ENCODE assay signal across 2 cellular contexts in the genomic region with DNA sequence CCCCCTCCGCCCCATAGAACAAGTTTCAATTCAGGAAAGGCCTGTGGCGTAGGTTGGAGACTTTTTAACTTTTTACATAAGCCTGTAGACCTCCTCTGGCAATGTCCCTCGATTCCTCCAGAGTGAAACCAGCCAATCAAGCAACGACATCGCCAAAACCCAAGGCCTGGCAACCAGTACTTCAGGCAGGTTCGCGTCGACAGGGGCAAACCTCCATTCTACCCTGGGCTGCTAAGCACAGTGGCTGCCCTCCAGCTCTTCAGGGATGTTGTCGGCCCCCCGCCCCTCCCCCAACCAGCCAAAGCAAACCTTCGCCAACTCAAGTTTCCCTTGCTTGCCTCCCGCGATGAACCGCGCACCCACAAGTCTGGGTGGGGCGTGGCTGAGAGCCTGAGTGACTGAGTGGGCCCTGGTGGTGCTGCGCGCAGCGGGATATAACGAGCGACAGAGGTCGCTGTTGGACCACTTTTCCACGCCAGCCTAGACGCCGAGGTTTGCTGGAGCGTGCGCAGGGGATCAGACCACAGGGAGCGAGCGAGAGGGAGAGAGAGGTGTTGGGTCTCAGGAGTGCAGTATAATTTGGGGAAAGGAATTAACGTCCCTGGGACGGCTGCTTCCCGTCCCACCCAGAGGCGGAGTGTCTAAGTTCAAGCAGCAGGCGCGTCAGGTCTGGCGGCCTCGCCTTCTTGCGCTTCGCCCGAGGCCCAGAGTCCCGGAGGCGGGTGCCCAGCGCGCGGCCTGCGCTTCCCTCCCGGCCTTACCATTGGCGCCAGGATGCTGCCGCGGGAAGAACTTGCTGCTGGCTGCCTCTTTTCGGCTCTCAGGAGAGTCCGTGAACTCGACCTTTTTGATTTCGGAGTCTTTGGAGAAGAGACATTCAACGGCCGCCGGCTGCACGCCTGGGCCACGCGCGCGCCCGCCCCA.
TF ChIP-seq lines count a peak whose summit lies in the region.

No MANE protein-coding gene starts in this region.

TF ChIP-seq in GM12878, 131 proteins besides CTCF, POLR2A, EP300 and RAD21 (continued from another document):
- TF ChIP-seq, protein P1, sequence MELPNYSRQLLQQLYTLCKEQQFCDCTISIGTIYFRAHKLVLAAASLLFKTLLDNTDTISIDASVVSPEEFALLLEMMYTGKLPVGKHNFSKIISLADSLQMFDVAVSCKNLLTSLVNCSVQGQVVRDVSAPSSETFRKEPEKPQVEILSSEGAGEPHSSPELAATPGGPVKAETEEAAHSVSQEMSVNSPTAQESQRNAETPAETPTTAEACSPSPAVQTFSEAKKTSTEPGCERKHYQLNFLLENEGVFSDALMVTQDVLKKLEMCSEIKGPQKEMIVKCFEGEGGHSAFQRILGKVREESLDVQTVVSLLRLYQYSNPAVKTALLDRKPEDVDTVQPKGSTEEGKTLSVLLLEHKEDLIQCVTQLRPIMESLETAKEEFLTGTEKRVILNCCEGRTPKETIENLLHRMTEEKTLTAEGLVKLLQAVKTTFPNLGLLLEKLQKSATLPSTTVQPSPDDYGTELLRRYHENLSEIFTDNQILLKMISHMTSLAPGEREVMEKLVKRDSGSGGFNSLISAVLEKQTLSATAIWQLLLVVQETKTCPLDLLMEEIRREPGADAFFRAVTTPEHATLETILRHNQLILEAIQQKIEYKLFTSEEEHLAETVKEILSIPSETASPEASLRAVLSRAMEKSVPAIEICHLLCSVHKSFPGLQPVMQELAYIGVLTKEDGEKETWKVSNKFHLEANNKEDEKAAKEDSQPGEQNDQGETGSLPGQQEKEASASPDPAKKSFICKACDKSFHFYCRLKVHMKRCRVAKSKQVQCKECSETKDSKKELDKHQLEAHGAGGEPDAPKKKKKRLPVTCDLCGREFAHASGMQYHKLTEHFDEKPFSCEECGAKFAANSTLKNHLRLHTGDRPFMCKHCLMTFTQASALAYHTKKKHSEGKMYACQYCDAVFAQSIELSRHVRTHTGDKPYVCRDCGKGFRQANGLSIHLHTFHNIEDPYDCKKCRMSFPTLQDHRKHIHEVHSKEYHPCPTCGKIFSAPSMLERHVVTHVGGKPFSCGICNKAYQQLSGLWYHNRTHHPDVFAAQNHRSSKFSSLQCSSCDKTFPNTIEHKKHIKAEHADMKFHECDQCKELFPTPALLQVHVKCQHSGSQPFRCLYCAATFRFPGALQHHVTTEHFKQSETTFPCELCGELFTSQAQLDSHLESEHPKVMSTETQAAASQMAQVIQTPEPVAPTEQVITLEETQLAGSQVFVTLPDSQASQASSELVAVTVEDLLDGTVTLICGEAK (IDR thresholded peaks at IDR 0.05; ENCODE audit: borderline replicate concordance): no peak
- TF ChIP-seq GATAD2B (conservative IDR thresholded peaks at IDR 0.05; ENCODE audit: low read depth) (no peak), EZH2 (IDR thresholded peaks at IDR 0.05; ENCODE audit: borderline replicate concordance, control insufficient read depth, low read depth, low read length) (no peak), ZNF24 (IDR thresholded peaks at IDR 0.05) (no peak), MXI1 (IDR thresholded peaks at IDR 0.05; ENCODE audit: low read depth, low read length) (no peak), BHLHE40 (IDR thresholded peaks at IDR 0.05; ENCODE audit: borderline replicate concordance in 1 of 2, low read depth in 2 of 2, low read length in 1 of 2) (peak in 1 of 2 experiments; percentile 8; a peak in 1 of 4 replicates), SIN3A (IDR thresholded peaks at IDR 0.05; ENCODE audit: low read depth, low read length) (no peak), TAF1 (IDR thresholded peaks at IDR 0.05; ENCODE audit: borderline replicate concordance, low read depth, low read length) (no peak)
- TF ChIP-seq, protein P2, sequence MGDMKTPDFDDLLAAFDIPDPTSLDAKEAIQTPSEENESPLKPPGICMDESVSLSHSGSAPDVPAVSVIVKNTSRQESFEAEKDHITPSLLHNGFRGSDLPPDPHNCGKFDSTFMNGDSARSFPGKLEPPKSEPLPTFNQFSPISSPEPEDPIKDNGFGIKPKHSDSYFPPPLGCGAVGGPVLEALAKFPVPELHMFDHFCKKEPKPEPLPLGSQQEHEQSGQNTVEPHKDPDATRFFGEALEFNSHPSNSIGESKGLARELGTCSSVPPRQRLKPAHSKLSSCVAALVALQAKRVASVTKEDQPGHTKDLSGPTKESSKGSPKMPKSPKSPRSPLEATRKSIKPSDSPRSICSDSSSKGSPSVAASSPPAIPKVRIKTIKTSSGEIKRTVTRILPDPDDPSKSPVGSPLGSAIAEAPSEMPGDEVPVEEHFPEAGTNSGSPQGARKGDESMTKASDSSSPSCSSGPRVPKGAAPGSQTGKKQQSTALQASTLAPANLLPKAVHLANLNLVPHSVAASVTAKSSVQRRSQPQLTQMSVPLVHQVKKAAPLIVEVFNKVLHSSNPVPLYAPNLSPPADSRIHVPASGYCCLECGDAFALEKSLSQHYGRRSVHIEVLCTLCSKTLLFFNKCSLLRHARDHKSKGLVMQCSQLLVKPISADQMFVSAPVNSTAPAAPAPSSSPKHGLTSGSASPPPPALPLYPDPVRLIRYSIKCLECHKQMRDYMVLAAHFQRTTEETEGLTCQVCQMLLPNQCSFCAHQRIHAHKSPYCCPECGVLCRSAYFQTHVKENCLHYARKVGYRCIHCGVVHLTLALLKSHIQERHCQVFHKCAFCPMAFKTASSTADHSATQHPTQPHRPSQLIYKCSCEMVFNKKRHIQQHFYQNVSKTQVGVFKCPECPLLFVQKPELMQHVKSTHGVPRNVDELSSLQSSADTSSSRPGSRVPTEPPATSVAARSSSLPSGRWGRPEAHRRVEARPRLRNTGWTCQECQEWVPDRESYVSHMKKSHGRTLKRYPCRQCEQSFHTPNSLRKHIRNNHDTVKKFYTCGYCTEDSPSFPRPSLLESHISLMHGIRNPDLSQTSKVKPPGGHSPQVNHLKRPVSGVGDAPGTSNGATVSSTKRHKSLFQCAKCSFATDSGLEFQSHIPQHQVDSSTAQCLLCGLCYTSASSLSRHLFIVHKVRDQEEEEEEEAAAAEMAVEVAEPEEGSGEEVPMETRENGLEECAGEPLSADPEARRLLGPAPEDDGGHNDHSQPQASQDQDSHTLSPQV (IDR thresholded peaks at IDR 0.05): no peak
TF ChIP-seq in GM12878: peak in this region for 3.

TF ChIP-seq in HEK293T, 16 proteins besides CTCF, POLR2A, EP300 and RAD21 (continued from another document):
- no peak for TF ChIP-seq HDGF (IDR thresholded peaks at IDR 0.05; ENCODE audit: borderline replicate concordance)
- no peak for TF ChIP-seq FOXM1 (IDR thresholded peaks at IDR 0.05; ENCODE audit: borderline replicate concordance)
- no peak for TF ChIP-seq ELF4 (IDR thresholded peaks at IDR 0.05)
